In the genomic region with DNA sequence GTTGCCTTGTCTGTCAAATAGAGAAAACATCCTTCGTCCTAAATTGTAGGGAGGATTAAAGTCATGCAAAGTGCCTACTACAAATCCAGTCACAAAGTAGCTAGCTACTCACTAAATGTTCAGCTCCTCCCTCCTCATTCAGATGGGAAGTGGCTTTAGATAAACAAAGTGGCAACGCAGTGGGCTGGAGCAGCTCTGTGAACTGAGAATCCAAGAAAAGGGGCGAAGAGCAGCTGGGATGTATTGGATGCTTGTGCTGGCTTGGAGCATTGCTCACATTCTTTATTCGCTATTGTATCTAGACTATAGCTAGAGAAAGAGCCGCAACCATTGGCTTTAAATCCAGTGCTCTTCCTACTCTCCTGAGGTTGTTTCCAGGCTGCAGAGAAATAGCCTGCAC, we compare ENCODE assay signal across 18 cellular contexts. TPM values are rescaled to one million over a fixed set of nuclear protein-coding genes. Genes with fewer than 3 reads are reported as not detected.
"Had no signal": no experiment of that assay in that cellular context is flagged by ENCODE, and none has a peak within 500 bp of the region (broad histone marks: within the 10 kb centered on the region; RNA-seq: fewer than 3 reads in every experiment).

No MANE protein-coding gene starts in this region.

- ATAC-seq: activated CD4-positive, CD25-positive, alpha-beta regulatory T cell treated with anti-CD3 and anti-CD28 coated beads, Interleukin-2, amount 50 U/mL, for 24 hours; effector memory CD8-positive, alpha-beta T cell; psoas muscle; right lobe of liver; T-cell had no signal

- H3K4me3 ChIP-seq: left ventricle myocardium inferior, psoas muscle, right lobe of liver, thoracic aorta had no signal

- H3K27ac ChIP-seq: epithelial cell of prostate, left ventricle myocardium inferior, psoas muscle, right lobe of liver, thoracic aorta had no signal

- DNase-seq: activated naive CD8-positive, alpha-beta T cell treated with anti-CD3 and anti-CD28 coated beads for 36 hours; effector memory CD8-positive, alpha-beta T cell; foreskin melanocyte; kidney; left ventricle myocardium inferior; psoas muscle; right lobe of liver; T-cell; T-helper 9 cell had no signal

- H3K9me3 ChIP-seq: left ventricle myocardium inferior, psoas muscle, right lobe of liver, thoracic aorta had no signal

- H3K27me3 ChIP-seq: right lobe of liver had no signal

- H3K36me3 ChIP-seq: left ventricle myocardium inferior, right lobe of liver, thoracic aorta had no signal

- H3K4me1 ChIP-seq: psoas muscle, right lobe of liver had no signal

RNA-seq across cellular contexts. Expression of a gene that starts 10.3 kb away (rescaled TPM):
- total RNA-seq: activated CD8-positive, alpha-beta memory T cell treated with anti-CD3 and anti-CD28 coated beads for 36 hours; activated naive CD8-positive, alpha-beta T cell treated with anti-CD3 and anti-CD28 coated beads for 36 hours; activated T-helper 1 cell treated with anti-CD3 and anti-CD28 coated beads, Interleukin-12 subunit alpha, Interleukin-12 subunit beta, Interleukin-2, Interleukin-4 antibody, amounts not matched to agents 30 ng/mL and 10 ng/mL and 1 ng/mL, durations not matched to agents 14 hours and 24 hours and 36 hours; fibroblast of lung; kidney; osteoblast; psoas muscle; right lobe of liver; T-cell; thoracic aorta; urinary bladder had no signal
- polyA plus RNA-seq: fibroblast of lung, urinary bladder had no signal

RNA-seq across cellular contexts. Expression of a gene that starts 13.8 kb away (rescaled TPM):
- total RNA-seq: cerebellum, fibroblast of lung, left ventricle myocardium inferior, psoas muscle, urinary bladder had no signal
- polyA plus RNA-seq: fibroblast of lung, urinary bladder had no signal
